In the genomic region with DNA sequence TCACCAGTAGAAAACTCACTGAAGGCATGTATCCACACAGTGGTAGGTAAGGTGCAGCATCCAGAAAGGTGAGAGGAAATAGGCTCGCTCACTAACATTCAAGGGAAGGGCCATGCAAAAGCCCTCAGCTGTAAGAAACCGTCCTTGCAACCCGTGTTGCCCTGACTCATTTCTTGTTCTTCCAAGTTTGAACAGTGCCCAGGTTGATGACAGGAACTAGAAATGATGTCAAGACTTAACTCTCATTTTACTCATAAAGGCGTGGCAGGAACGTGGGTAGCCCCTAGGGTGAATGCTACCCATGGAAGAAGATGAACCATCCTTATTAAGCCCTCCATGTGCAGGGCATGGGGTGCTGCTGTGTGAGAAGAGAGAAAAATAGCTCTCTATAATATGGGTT, we compare ENCODE assay signal across 29 cellular contexts.
DNase-seq lines count a peak whose midpoint lies in the region; ATAC-seq and TF ChIP-seq lines count a peak whose summit lies in the region.
"Had no signal": no experiment of that assay in that cellular context is flagged by ENCODE, and none has a peak within 500 bp of the region (broad histone marks: within the 10 kb centered on the region; RNA-seq: fewer than 3 reads in every experiment).

No MANE protein-coding gene starts in this region.

- dilution Hi-C loops in mammary epithelial cell (cut with HindIII; ENCODE audit: low sequenced_read_pairs): no loop called here

- peak overlapping the region; percentile 38 for H3K27ac ChIP-seq in mammary epithelial cell (ENCODE audit: insufficient read depth, low read depth, low read length)
- no peak overlapping the region for H3K27ac ChIP-seq in mesendoderm (ENCODE audit: low read depth, low read length)
- H3K27ac ChIP-seq in GM23338 (ENCODE audit: low read depth): no peak overlapping the region
- H3K27ac ChIP-seq: colonic mucosa, gastrocnemius medialis, hepatocyte, HL-60, neural progenitor cell, right atrium auricular region, spleen, tibial artery had no signal

- peaks cover 11% of the 10 kb centered on the region for H3K4me1 Mint-ChIP-seq in activated T-cell treated with anti-CD3 and anti-CD28 coated beads, Interleukin-2, amount 50 U/mL, for 24 hours (ENCODE audit: low read depth)
- peaks cover 4% of the 10 kb centered on the region for H3K4me1 Mint-ChIP-seq in T-helper 2 cell treated with Interferon-gamma antibody and Interleukin-4, amounts not matched to agents 5 μg/mL and 100 μg/mL, for 36 hours (ENCODE audit: low read depth)
- H3K4me1 Mint-ChIP-seq in GM23338: peaks cover 15% of the 10 kb centered on the region
- H3K4me1 Mint-ChIP-seq: activated naive CD4-positive, alpha-beta T cell treated with anti-CD3 and anti-CD28 coated beads, Interleukin-2, amount 50 U/mL, for 24 hours had no signal

- H3F3A ChIP-seq in GM23338 (replicated peaks; ENCODE audit: low read depth): no peaks in the 10 kb centered on the region

- 16% methylated on average over 5 of the region's 5 CpGs for WGBS in mammary epithelial cell (ENCODE audit: low coverage, missing lambda C conversion rate)
- WGBS in mesendoderm (ENCODE audit: extremely low coverage, insufficient coverage, low lambda C conversion rate): no CpG with 5 or more reads among the region's 5 CpGs

- H3K9me3 Mint-ChIP-seq in activated T-cell treated with anti-CD3 and anti-CD28 coated beads, Interleukin-2, amount 50 U/mL, for 24 hours: no peaks in the 10 kb centered on the region
- peaks cover 4% of the 10 kb centered on the region for H3K9me3 Mint-ChIP-seq in T-helper 2 cell treated with Interferon-gamma antibody and Interleukin-4, amounts not matched to agents 5 μg/mL and 100 μg/mL, for 36 hours
- H3K9me3 Mint-ChIP-seq in GM23338: peaks cover 28% of the 10 kb centered on the region
- H3K9me3 Mint-ChIP-seq: activated naive CD4-positive, alpha-beta T cell treated with anti-CD3 and anti-CD28 coated beads, Interleukin-2, amount 50 U/mL, for 24 hours; CD8-positive, alpha-beta T cell; memory B cell had no signal

- H3K23ac ChIP-seq in mesendoderm (ENCODE audit: low read length): no peak overlapping the region

- H3K4ac ChIP-seq in mesendoderm (ENCODE audit: low read depth, low read length): no peak overlapping the region

- H3K4me2 ChIP-seq in mammary epithelial cell (ENCODE audit: insufficient read depth, low read depth, low read length) (no peak overlapping the region), mesendoderm (ENCODE audit: low read length) (no peak overlapping the region), GM23338 (no peak overlapping the region)
- H3K4me2 ChIP-seq: hepatocyte, neural progenitor cell had no signal

- no peaks in the 10 kb centered on the region for H3K36me3 Mint-ChIP-seq in activated T-cell treated with anti-CD3 and anti-CD28 coated beads, Interleukin-2, amount 50 U/mL, for 24 hours (ENCODE audit: low read depth)
- no peaks in the 10 kb centered on the region for H3K36me3 Mint-ChIP-seq in T-helper 2 cell treated with Interferon-gamma antibody and Interleukin-4, amounts not matched to agents 5 μg/mL and 100 μg/mL, for 36 hours (ENCODE audit: low read depth)
- peaks cover 26% of the 10 kb centered on the region for H3K36me3 Mint-ChIP-seq in GM23338 (ENCODE audit: low read depth)
- H3K36me3 Mint-ChIP-seq: activated naive CD4-positive, alpha-beta T cell treated with anti-CD3 and anti-CD28 coated beads, Interleukin-2, amount 50 U/mL, for 24 hours; CD8-positive, alpha-beta T cell; memory B cell had no signal

- H3K4me3 ChIP-seq in mammary epithelial cell (replicated peaks in 1 of 3; ENCODE audit: insufficient read depth in 1 of 3, low read depth in 2 of 3, low read length in 3 of 3): no peak overlapping the region
- no peak overlapping the region for H3K4me3 ChIP-seq in mesendoderm (ENCODE audit: low read length)
- no peak overlapping the region for H3K4me3 ChIP-seq in GM23338
- H3K4me3 ChIP-seq: colonic mucosa, gastrocnemius medialis, hepatocyte, neural progenitor cell, right atrium auricular region, spleen, tibial artery had no signal

- H3K4me1 ChIP-seq in mammary epithelial cell (ENCODE audit: insufficient read depth, low read length): peaks cover 16% of the 10 kb centered on the region
- H3K4me1 ChIP-seq in mesendoderm (ENCODE audit: control insufficient read depth, low read depth, low read length): peaks cover 5% of the 10 kb centered on the region
- 0 out of 2 replicates have a peak, but pooled peaks cover 3% of the 10 kb centered on the region for H3K4me1 ChIP-seq in GM23338 (ENCODE audit: insufficient read depth)
- H3K4me1 ChIP-seq: colonic mucosa, neural progenitor cell, right atrium auricular region, spleen, tibial artery had no signal

- H2AK5ac ChIP-seq in mesendoderm (ENCODE audit: low read length): peak overlapping the region; percentile 10

- H4K8ac ChIP-seq in mesendoderm (ENCODE audit: low read depth, low read length): no peak overlapping the region

- H2BK5ac ChIP-seq in mesendoderm (ENCODE audit: low read length): peak overlapping the region; percentile 74

- no peaks in the 10 kb centered on the region for H3K27me3 ChIP-seq in mammary epithelial cell (ENCODE audit: insufficient read depth, low read length)
- no peaks in the 10 kb centered on the region for H3K27me3 ChIP-seq in mesendoderm (ENCODE audit: insufficient read depth, low read length, poor library complexity)
- H3K27me3 ChIP-seq in GM23338 (ENCODE audit: insufficient read depth): no peaks in the 10 kb centered on the region
- H3K27me3 ChIP-seq: colonic mucosa, hepatocyte, right atrium auricular region, spleen had no signal

- H3K27ac Mint-ChIP-seq in activated T-cell treated with anti-CD3 and anti-CD28 coated beads, Interleukin-2, amount 50 U/mL, for 24 hours: peak overlapping the region; percentile 48
- no peak overlapping the region for H3K27ac Mint-ChIP-seq in T-helper 2 cell treated with Interferon-gamma antibody and Interleukin-4, amounts not matched to agents 5 μg/mL and 100 μg/mL, for 36 hours
- H3K27ac Mint-ChIP-seq in GM23338: no peak overlapping the region
- H3K27ac Mint-ChIP-seq: activated naive CD4-positive, alpha-beta T cell treated with anti-CD3 and anti-CD28 coated beads, Interleukin-2, amount 50 U/mL, for 24 hours; B cell; CD8-positive, alpha-beta T cell; memory B cell; neural progenitor cell had no signal

- BruUV-seq in mammary epithelial cell (replicated peaks; lab: Mats Ljungman, UMichigan): no TSS peak

- no peaks in the 10 kb centered on the region for H3K27me3 Mint-ChIP-seq in activated T-cell treated with anti-CD3 and anti-CD28 coated beads, Interleukin-2, amount 50 U/mL, for 24 hours
- H3K27me3 Mint-ChIP-seq in T-helper 2 cell treated with Interferon-gamma antibody and Interleukin-4, amounts not matched to agents 5 μg/mL and 100 μg/mL, for 36 hours (ENCODE audit: low read depth): peaks cover 2% of the 10 kb centered on the region
- peaks cover 4% of the 10 kb centered on the region for H3K27me3 Mint-ChIP-seq in GM23338 (ENCODE audit: insufficient read depth, low read depth, poor library complexity)
- H3K27me3 Mint-ChIP-seq: activated naive CD4-positive, alpha-beta T cell treated with anti-CD3 and anti-CD28 coated beads, Interleukin-2, amount 50 U/mL, for 24 hours; B cell; memory B cell had no signal

- CTCF ChIA-PET in mammary epithelial cell (lab: Charles Lee; ENCODE audit: low non-redundant PET): no interaction called here

- peaks cover 8% of the 10 kb centered on the region; the same call in 1 of the 2 replicates for H3K9me2 ChIP-seq in GM23338 (ENCODE audit: insufficient read depth)

- no peaks in the 10 kb centered on the region for H3K79me2 ChIP-seq in mammary epithelial cell (ENCODE audit: insufficient read depth, low read length)
- no peaks in the 10 kb centered on the region for H3K79me2 ChIP-seq in mesendoderm (ENCODE audit: control insufficient read depth, insufficient read depth, low read length)
- H3K79me2 ChIP-seq in GM23338 (replicated peaks; ENCODE audit: insufficient read depth): no peaks in the 10 kb centered on the region; the same call in 1 of the 2 replicates
- H3K79me2 ChIP-seq: hepatocyte had no signal

- ATAC-seq in GM19455 (IDR thresholded peaks at IDR 0.05; ENCODE audit: unreplicated experiment): no peak
- ATAC-seq in GM23338: no peak
- ATAC-seq: CD8-positive, alpha-beta T cell; gastrocnemius medialis; HepG2; left colon had no signal

- no peaks in the 10 kb centered on the region for H3K36me3 ChIP-seq in mammary epithelial cell (ENCODE audit: insufficient read depth, low read length)
- no peaks in the 10 kb centered on the region for H3K36me3 ChIP-seq in mesendoderm (ENCODE audit: control insufficient read depth, insufficient read depth, low read length)
- H3K36me3 ChIP-seq in GM23338 (ENCODE audit: insufficient read depth): no peaks in the 10 kb centered on the region
- H3K36me3 ChIP-seq: colonic mucosa, gastrocnemius medialis, neural progenitor cell, right atrium auricular region, spleen, tibial artery had no signal

- no peaks in the 10 kb centered on the region for H3K79me1 ChIP-seq in mesendoderm (ENCODE audit: low read length)

- intact Hi-C loops in mammary epithelial cell (cut with micrococcal nuclease): loop anchor here (5.0 kb wide), 1 partner anchor 33 kb away; no protein-coding TSS in a partner anchor

- H4K20me1 ChIP-seq in mammary epithelial cell (ENCODE audit: insufficient read depth, low read length) (no peaks in the 10 kb centered on the region), GM23338 (replicated peaks; ENCODE audit: insufficient read depth) (no peaks in the 10 kb centered on the region)

- in situ Hi-C loops in mammary epithelial cell (cut with MboI; ENCODE audit: low sequenced_read_pairs in 2 of 2): no loop called here

- H2BK120ac ChIP-seq in mesendoderm (ENCODE audit: low read depth, low read length): no peak overlapping the region

- H3K4me3 Mint-ChIP-seq in activated T-cell treated with anti-CD3 and anti-CD28 coated beads, Interleukin-2, amount 50 U/mL, for 24 hours: no peak overlapping the region
- no peak overlapping the region for H3K4me3 Mint-ChIP-seq in T-helper 2 cell treated with Interferon-gamma antibody and Interleukin-4, amounts not matched to agents 5 μg/mL and 100 μg/mL, for 36 hours
- no peak overlapping the region for H3K4me3 Mint-ChIP-seq in GM23338
- H3K4me3 Mint-ChIP-seq: activated naive CD4-positive, alpha-beta T cell treated with anti-CD3 and anti-CD28 coated beads, Interleukin-2, amount 50 U/mL, for 24 hours; B cell; CD8-positive, alpha-beta T cell; memory B cell; neural progenitor cell had no signal

- peak overlapping the region; percentile 1 for H2BK15ac ChIP-seq in mesendoderm (replicated peaks; ENCODE audit: low read depth)

- no peak overlapping the region for H4K5ac ChIP-seq in mesendoderm (ENCODE audit: low read length)

- no peak for DNase-seq in activated T-cell treated with anti-CD3 and anti-CD28 coated beads, Interleukin-2, amount 50 U/mL, for 24 hours
- no peak for DNase-seq in activated T-cell treated with anti-CD3 and anti-CD28 coated beads, Interleukin-2, amount 50 U/mL, for 1 hour
- DNase-seq in HT1080 (ENCODE audit: low read depth): peak; percentile 41
- peak; percentile 95 for DNase-seq in mammary epithelial cell
- no peak for DNase-seq in mesendoderm
- no peak for DNase-seq in T-helper 2 cell treated with Interferon-gamma antibody and Interleukin-4, amounts not matched to agents 5 μg/mL and 100 μg/mL, for 36 hours (ENCODE audit: low spot score)
- DNase-seq in GM23338 (ENCODE audit: low spot score): no peak
- DNase-seq: CD8-positive, alpha-beta T cell; colonic mucosa; effector CD8-positive, alpha-beta T cell; gastrocnemius medialis; Karpas-422; left colon; MV-4-11; NCI-H1436 treated with DMSO at 0.1 percent for 48 hours; NCI-H446; OCI-M1; SHP77 treated with DMSO at 0.1 percent for 48 hours; spleen; tibial artery had no signal

- no peaks in the 10 kb centered on the region for H3K9me3 ChIP-seq in mammary epithelial cell (replicated peaks; ENCODE audit: insufficient read depth, low read length)
- H3K9me3 ChIP-seq: colonic mucosa, gastrocnemius medialis, right atrium auricular region, spleen, tibial artery had no signal

- peak overlapping the region; percentile 30 for H3K56ac ChIP-seq in mesendoderm (ENCODE audit: low read length)

- peak overlapping the region; percentile 35 for H2AFZ ChIP-seq in mammary epithelial cell (ENCODE audit: low read depth, low read length)
- H2AFZ ChIP-seq in GM23338: no peak overlapping the region
- H2AFZ ChIP-seq: hepatocyte, neural progenitor cell had no signal

- no peak for TF ChIP-seq CTCF in mammary epithelial cell (conservative IDR thresholded peaks at IDR 0.05 in 1 of 2, IDR thresholded peaks at IDR 0.05 in 1 of 2; ENCODE audit: extremely low read depth in 1 of 2, insufficient read depth in 1 of 2, low read depth in 1 of 2, low read length in 2 of 2)
- no peak for TF ChIP-seq CTCF in GM23338 (conservative IDR thresholded peaks at IDR 0.05; ENCODE audit: low read depth in 2 of 2)

- H3K9ac ChIP-seq in mammary epithelial cell (ENCODE audit: insufficient read depth, low read length) (no peak overlapping the region), mesendoderm (ENCODE audit: low read length) (no peak overlapping the region)
- H3K9ac ChIP-seq: neural progenitor cell had no signal

- H3K18ac ChIP-seq in mesendoderm (ENCODE audit: low read length): peak overlapping the region; percentile 2

Comparison
In these comparisons a context has a peak if more than half of its experiments do, and no peak if none do; other contexts are left out.
1. DNase-seq: peak in HT1080 (single experiment) and mammary epithelial cell (single experiment); none in activated T-cell treated with anti-CD3 and anti-CD28 coated beads, Interleukin-2, amount 50 U/mL, for 24 hours (single experiment), activated T-cell treated with anti-CD3 and anti-CD28 coated beads, Interleukin-2, amount 50 U/mL, for 1 hour (single experiment), mesendoderm (single experiment), T-helper 2 cell treated with Interferon-gamma antibody and Interleukin-4, amounts not matched to agents 5 μg/mL and 100 μg/mL, for 36 hours (single experiment) and GM23338 (single experiment).